In genomic region chr6:126926926-126927325, GRCh38 we compare ENCODE assay signal across 2 cellular contexts.
TF ChIP-seq lines count a peak whose summit lies in the region.

No MANE protein-coding gene starts in this region.

TF ChIP-seq in WTC11, 78 proteins besides CTCF, POLR2A, EP300 and RAD21 (continued from another document):
- TF ChIP-seq ZNF219 (CRISPR knock-in tag; IDR thresholded peaks at IDR 0.05; ENCODE audit: borderline replicate concordance) (no peak), CBFB (CRISPR knock-in tag; IDR thresholded peaks at IDR 0.05; ENCODE audit: low read depth) (no peak), KAT7 (CRISPR knock-in tag; IDR thresholded peaks at IDR 0.05; ENCODE audit: borderline replicate concordance) (no peak), FOXP1 (CRISPR knock-in tag; IDR thresholded peaks at IDR 0.05; ENCODE audit: borderline replicate concordance) (no peak), STAT6 (CRISPR knock-in tag; conservative IDR thresholded peaks at IDR 0.05; ENCODE audit: low read depth) (no peak), HMGA2 (CRISPR knock-in tag; IDR thresholded peaks at IDR 0.05) (no peak), FOXK1 (CRISPR knock-in tag; IDR thresholded peaks at IDR 0.05) (no peak), ELF4 (CRISPR knock-in tag; IDR thresholded peaks at IDR 0.05; ENCODE audit: low read depth) (no peak), USF2 (CRISPR knock-in tag; IDR thresholded peaks at IDR 0.05) (no peak), ZNF232 (CRISPR knock-in tag; IDR thresholded peaks at IDR 0.05) (no peak), PRDM15 (CRISPR knock-in tag; IDR thresholded peaks at IDR 0.05) (no peak), IRF1 (CRISPR knock-in tag; IDR thresholded peaks at IDR 0.05) (no peak), GABPB1 (CRISPR knock-in tag; IDR thresholded peaks at IDR 0.05) (no peak), ZMAT4 (CRISPR knock-in tag; IDR thresholded peaks at IDR 0.05) (no peak), IRF2 (CRISPR knock-in tag; IDR thresholded peaks at IDR 0.05; ENCODE audit: borderline replicate concordance, low read depth) (no peak)

TF ChIP-seq in HEK293T, 16 proteins besides CTCF, POLR2A, EP300 and RAD21 (continued from another document):
- no peak for TF ChIP-seq BHLHE40 (IDR thresholded peaks at IDR 0.05; ENCODE audit: borderline replicate concordance)
- no peak for TF ChIP-seq TARDBP (IDR thresholded peaks at IDR 0.05)
- no peak for TF ChIP-seq HDGF (IDR thresholded peaks at IDR 0.05; ENCODE audit: borderline replicate concordance)
- no peak for TF ChIP-seq FOXK2 (IDR thresholded peaks at IDR 0.05)
